In genomic region chr12:54390176-54390667, GRCh38 we compare ENCODE assay signal across 10 cellular contexts. TPM values are rescaled to one million over a fixed set of nuclear protein-coding genes. Genes with fewer than 3 reads are reported as not detected.
DNase-seq lines count a peak whose midpoint lies in the region; ATAC-seq and TF ChIP-seq lines count a peak whose summit lies in the region.
"Had no signal": no experiment of that assay in that cellular context is flagged by ENCODE, and none has a peak within 500 bp of the region (broad histone marks: within the 10 kb centered on the region; RNA-seq: fewer than 3 reads in every experiment).

No MANE protein-coding gene starts in this region.

- H3K36me3 ChIP-seq in esophagus squamous epithelium (peaks cover 0 to 15% (median 4%) of the 10 kb centered on the region in 3 donors), mucosa of descending colon (ENCODE audit: low read depth) (no peaks in the 10 kb centered on the region)

- TF ChIP-seq CTCF in esophagus squamous epithelium (IDR thresholded peaks at IDR 0.05) (no peak), mucosa of descending colon (IDR thresholded peaks at IDR 0.05) (no peak)

- H3K27ac Mint-ChIP-seq in stimulated activated effector memory CD8-positive, alpha-beta T cell treated with anti-CD3 and anti-CD28 coated beads, Interleukin-12 subunit alpha, Interleukin-12 subunit beta, amount 100 ng/mL, for 72 hours: peak overlapping the region; percentile 52
- H3K27ac Mint-ChIP-seq in activated T-helper 2 cell treated with anti-CD3 and anti-CD28 coated beads, Interferon-gamma antibody, Interleukin-2, Interleukin-4, amounts not matched to agents 10 μg/mL and 5 μg/mL and 100 μg/mL, durations not matched to agents 14 hours and 24 hours and 36 hours: no peak overlapping the region

- WGBS in esophagus squamous epithelium, 2 donors: 47 to 72% methylated on average over 3 to 4 of the region's 7 CpGs

- H3K9me3 ChIP-seq in esophagus squamous epithelium (no peaks in the 10 kb centered on the region), mucosa of descending colon (no peaks in the 10 kb centered on the region)
- H3K9me3 ChIP-seq: heart left ventricle had no signal

- H3K27ac ChIP-seq in esophagus squamous epithelium: peak overlapping the region; percentile 84 to 97 (median 90)

- intact Hi-C loops in esophagus squamous epithelium (cut with DNase I) (no loop called here), mucosa of descending colon (cut with DNase I, micrococcal nuclease) (no loop called here)
- intact Hi-C loops in activated T-helper 2 cell treated with anti-CD3 and anti-CD28 coated beads, Interferon-gamma antibody, Interleukin-2, Interleukin-4, amounts not matched to agents 10 μg/mL and 5 μg/mL and 100 μg/mL, durations not matched to agents 14 hours and 24 hours and 36 hours (cut with micrococcal nuclease): no loop called here

- H3K4me1 ChIP-seq in esophagus squamous epithelium (peaks cover 64 to 94% (median 69%) of the 10 kb centered on the region in 3 donors), mucosa of descending colon (ENCODE audit: low read depth) (peaks cover 6% of the 10 kb centered on the region)

- H3K27me3 Mint-ChIP-seq in activated T-helper 2 cell treated with anti-CD3 and anti-CD28 coated beads, Interferon-gamma antibody, Interleukin-2, Interleukin-4, amounts not matched to agents 10 μg/mL and 5 μg/mL and 100 μg/mL, durations not matched to agents 14 hours and 24 hours and 36 hours (ENCODE audit: low read depth): no peaks in the 10 kb centered on the region

- ATAC-seq in stimulated activated effector memory CD8-positive, alpha-beta T cell treated with anti-CD3 and anti-CD28 coated beads, Interleukin-12 subunit alpha, Interleukin-12 subunit beta, amount 100 ng/mL, for 72 hours: no peak
- ATAC-seq in mucosa of descending colon: no peak

- peaks cover 40% of the 10 kb centered on the region for H3K36me3 Mint-ChIP-seq in stimulated activated effector memory CD8-positive, alpha-beta T cell treated with anti-CD3 and anti-CD28 coated beads, Interleukin-12 subunit alpha, Interleukin-12 subunit beta, amount 100 ng/mL, for 72 hours
- H3K36me3 Mint-ChIP-seq in activated T-helper 2 cell treated with anti-CD3 and anti-CD28 coated beads, Interferon-gamma antibody, Interleukin-2, Interleukin-4, amounts not matched to agents 10 μg/mL and 5 μg/mL and 100 μg/mL, durations not matched to agents 14 hours and 24 hours and 36 hours (ENCODE audit: low read depth): peaks cover 21% of the 10 kb centered on the region

- DNase-seq in SIG-M5 treated with dmso at 0.1 percent for 504 hours (lab: John Stamatoyannopoulos, UW; ENCODE audit: unreplicated experiment) (peak; percentile 13), SIG-M5 (lab: John Stamatoyannopoulos, UW) (no peak), OCI-M2 (lab: John Stamatoyannopoulos, UW; ENCODE audit: unreplicated experiment) (peak; percentile 65), esophagus squamous epithelium (lab: John Stamatoyannopoulos, UW) (no peak), mucosa of descending colon (no peak)
- no peak for DNase-seq in stimulated activated effector memory CD8-positive, alpha-beta T cell treated with anti-CD3 and anti-CD28 coated beads, Interleukin-12 subunit alpha, Interleukin-12 subunit beta, amount 100 ng/mL, for 72 hours (ENCODE audit: low spot score in 2 of 2)
- no peak for DNase-seq in effector CD4-positive, alpha-beta T cell
- DNase-seq in activated T-helper 2 cell treated with anti-CD3 and anti-CD28 coated beads, Interferon-gamma antibody, Interleukin-2, Interleukin-4, amounts not matched to agents 10 μg/mL and 5 μg/mL and 100 μg/mL, durations not matched to agents 14 hours and 24 hours and 36 hours (ENCODE audit: low spot score): no peak
- DNase-seq: heart left ventricle, SHP77 treated with DMSO at 0.1 percent for 48 hours had no signal

- peak in 1 of 4 donors; percentile 19 for TF ChIP-seq POLR2A in esophagus squamous epithelium (IDR thresholded peaks at IDR 0.05)

- no peaks in the 10 kb centered on the region for H3K27me3 ChIP-seq in esophagus squamous epithelium
- H3K27me3 ChIP-seq: heart left ventricle had no signal

- peaks cover 47% of the 10 kb centered on the region for H3K4me1 Mint-ChIP-seq in stimulated activated effector memory CD8-positive, alpha-beta T cell treated with anti-CD3 and anti-CD28 coated beads, Interleukin-12 subunit alpha, Interleukin-12 subunit beta, amount 100 ng/mL, for 72 hours
- peaks cover 19% of the 10 kb centered on the region for H3K4me1 Mint-ChIP-seq in activated T-helper 2 cell treated with anti-CD3 and anti-CD28 coated beads, Interferon-gamma antibody, Interleukin-2, Interleukin-4, amounts not matched to agents 10 μg/mL and 5 μg/mL and 100 μg/mL, durations not matched to agents 14 hours and 24 hours and 36 hours (ENCODE audit: low read depth)

- peak overlapping the region; percentile 56 for H3K4me3 Mint-ChIP-seq in stimulated activated effector memory CD8-positive, alpha-beta T cell treated with anti-CD3 and anti-CD28 coated beads, Interleukin-12 subunit alpha, Interleukin-12 subunit beta, amount 100 ng/mL, for 72 hours
- no peak overlapping the region for H3K4me3 Mint-ChIP-seq in activated T-helper 2 cell treated with anti-CD3 and anti-CD28 coated beads, Interferon-gamma antibody, Interleukin-2, Interleukin-4, amounts not matched to agents 10 μg/mL and 5 μg/mL and 100 μg/mL, durations not matched to agents 14 hours and 24 hours and 36 hours (ENCODE audit: low read depth)

- no peaks in the 10 kb centered on the region for H3K9me3 Mint-ChIP-seq in stimulated activated effector memory CD8-positive, alpha-beta T cell treated with anti-CD3 and anti-CD28 coated beads, Interleukin-12 subunit alpha, Interleukin-12 subunit beta, amount 100 ng/mL, for 72 hours
- H3K9me3 Mint-ChIP-seq in activated T-helper 2 cell treated with anti-CD3 and anti-CD28 coated beads, Interferon-gamma antibody, Interleukin-2, Interleukin-4, amounts not matched to agents 10 μg/mL and 5 μg/mL and 100 μg/mL, durations not matched to agents 14 hours and 24 hours and 36 hours: no peaks in the 10 kb centered on the region

- H3K4me3 ChIP-seq in esophagus squamous epithelium (peak overlapping the region; percentile 67 to 83 (median 74)), mucosa of descending colon (no peak overlapping the region)

RNA-seq across cellular contexts. Expression of gene ZNF385A, which starts 5.7 kb away (rescaled TPM):
- total RNA-seq in esophagus squamous epithelium: 100 to 1,000 TPM in 1 of 4 donors, 10 to 100 TPM in 3; 25.2 to 106 (median 37.8) TPM
- total RNA-seq in mucosa of descending colon: 10 to 100 TPM in 2 of 3 donors, 1 to 10 TPM in 1; 3.5 to 15.0 (median 10.4) TPM
- 0.60 and 0.78 TPM in 2 replicates for total RNA-seq in activated T-helper 2 cell treated with anti-CD3 and anti-CD28 coated beads, Interferon-gamma antibody, Interleukin-2, Interleukin-4, amounts not matched to agents 10 μg/mL and 5 μg/mL and 100 μg/mL, durations not matched to agents 14 hours and 24 hours and 36 hours

RNA-seq across cellular contexts. Expression of gene GPR84, which starts 25.9 kb away (rescaled TPM):
- total RNA-seq in esophagus squamous epithelium (under 1 TPM in 1 of 4 donors, not detected in 3; 0.38 TPM), mucosa of descending colon (1 to 10 TPM in 1 of 3 donors, under 1 TPM in 1, not detected in 1; 0.60 to 1.7 TPM)
- 1.8 and 2.3 TPM in 2 replicates for total RNA-seq in activated T-helper 2 cell treated with anti-CD3 and anti-CD28 coated beads, Interferon-gamma antibody, Interleukin-2, Interleukin-4, amounts not matched to agents 10 μg/mL and 5 μg/mL and 100 μg/mL, durations not matched to agents 14 hours and 24 hours and 36 hours

RNA-seq across cellular contexts. Expression of gene ITGA5, which starts 28.8 kb away (rescaled TPM):
- total RNA-seq in esophagus squamous epithelium (100 to 1,000 TPM in 1 of 4 donors, 10 to 100 TPM in 2, 1 to 10 TPM in 1; 7.5 to 112 (median 37.3) TPM), mucosa of descending colon (100 to 1,000 TPM in 1 of 3 donors, 10 to 100 TPM in 1, 1 to 10 TPM in 1; 8.0 to 201 (median 61.8) TPM)
- total RNA-seq in activated T-helper 2 cell treated with anti-CD3 and anti-CD28 coated beads, Interferon-gamma antibody, Interleukin-2, Interleukin-4, amounts not matched to agents 10 μg/mL and 5 μg/mL and 100 μg/mL, durations not matched to agents 14 hours and 24 hours and 36 hours: 41.4 and 41.5 TPM in 2 replicates

Comparison
In these comparisons a context has a peak if more than half of its experiments do, and no peak if none do; other contexts are left out.
1. DNase-seq: peak in SIG-M5 treated with dmso at 0.1 percent for 504 hours (single experiment) and OCI-M2 (single experiment); none in SIG-M5 (single experiment), esophagus squamous epithelium (single experiment), stimulated activated effector memory CD8-positive, alpha-beta T cell treated with anti-CD3 and anti-CD28 coated beads, Interleukin-12 subunit alpha, Interleukin-12 subunit beta, amount 100 ng/mL, for 72 hours (0 of 2), mucosa of descending colon (0 of 3), effector CD4-positive, alpha-beta T cell (single experiment) and activated T-helper 2 cell treated with anti-CD3 and anti-CD28 coated beads, Interferon-gamma antibody, Interleukin-2, Interleukin-4, amounts not matched to agents 10 μg/mL and 5 μg/mL and 100 μg/mL, durations not matched to agents 14 hours and 24 hours and 36 hours (single experiment).